9 cellular contexts compared by ENCODE assay signal in the genomic region with DNA sequence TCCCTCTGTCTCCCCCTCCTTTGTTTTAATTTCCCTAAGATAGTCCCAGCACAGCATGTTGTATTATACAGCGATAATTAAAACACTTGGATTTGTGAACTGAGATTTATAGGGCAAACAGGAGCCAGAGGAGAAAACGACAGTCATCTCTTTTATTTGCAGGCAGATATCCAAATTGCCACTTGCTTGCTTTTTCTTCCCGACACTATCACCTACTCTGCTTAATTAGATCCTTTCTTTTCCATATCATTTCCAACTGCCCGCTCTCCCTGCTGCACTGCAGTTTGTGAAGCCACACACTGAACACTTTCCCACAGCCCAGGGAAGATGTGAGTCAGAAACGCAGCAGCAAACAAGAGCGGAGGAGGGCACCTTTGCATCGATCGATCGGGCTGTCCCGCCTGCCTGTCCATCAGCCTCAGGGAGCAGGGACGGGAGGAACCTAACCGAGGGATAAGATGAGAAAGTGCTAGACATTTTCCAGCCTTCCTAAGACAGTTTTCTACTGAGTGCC. TPM values are rescaled to one million over a fixed set of nuclear protein-coding genes. Genes with fewer than 3 reads are reported as not detected.
DNase-seq lines count a peak whose midpoint lies in the region; ATAC-seq lines count a peak whose summit lies in the region.
"Had no signal": no experiment of that assay in that cellular context is flagged by ENCODE, and none has a peak within 500 bp of the region (broad histone marks: within the 10 kb centered on the region; RNA-seq: fewer than 3 reads in every experiment).

No MANE protein-coding gene starts in this region.

- no peak overlapping the region for H3K23ac ChIP-seq in mesenchymal stem cell (ENCODE audit: low read length in 2 of 2)

- ATAC-seq in GM21381 (IDR thresholded peaks at IDR 0.05; ENCODE audit: unreplicated experiment) (no peak), GM19455 (IDR thresholded peaks at IDR 0.05; ENCODE audit: unreplicated experiment) (no peak)

- H3K27me3 ChIP-seq in mesenchymal stem cell (ENCODE audit: control insufficient read depth in 1 of 2, insufficient read depth in 1 of 2, low read length in 2 of 2): no peaks in the 10 kb centered on the region

- H3K9me3 ChIP-seq in mesenchymal stem cell (ENCODE audit: control insufficient read depth, low read length): peaks cover 4% of the 10 kb centered on the region

- no peak overlapping the region for H2AK5ac ChIP-seq in mesenchymal stem cell (ENCODE audit: low read length, severe bottlenecking)

- DNase-seq in EL (peak; percentile 63), HuH-7 (ENCODE audit: low spot score) (peak; percentile 64), astrocyte of the hippocampus (ENCODE audit: low read depth, low spot score) (peak; percentile 83), mesenchymal stem cell (peak; percentile 91), T1000 (lab: John Stamatoyannopoulos, UW) (no peak), Kasumi-1 (lab: John Stamatoyannopoulos, UW) (no peak)
- DNase-seq: NCI-H446 had no signal

- peak overlapping the region; percentile 14 for H3K27ac ChIP-seq in mesenchymal stem cell (ENCODE audit: low read length, poor library complexity, severe bottlenecking)

- peaks cover 11% of the 10 kb centered on the region for H3K79me1 ChIP-seq in mesenchymal stem cell (replicated peaks; ENCODE audit: low read length, poor library complexity, severe bottlenecking)

- no peak overlapping the region for H2AFZ ChIP-seq in mesenchymal stem cell (ENCODE audit: low read depth, low read length)

- peak overlapping the region; percentile 33 to 56 for H2BK12ac ChIP-seq in mesenchymal stem cell (ENCODE audit: low read length in 2 of 2)

- H3K4me2 ChIP-seq in mesenchymal stem cell (ENCODE audit: low read length, poor library complexity, severe bottlenecking): no peak overlapping the region

- H3K4me3 ChIP-seq in mesenchymal stem cell (ENCODE audit: insufficient read depth in 1 of 2, low read depth in 1 of 2, low read length in 2 of 2): no peak overlapping the region

- H4K91ac ChIP-seq in mesenchymal stem cell (ENCODE audit: low read length): peak overlapping the region; percentile 48

- H2BK120ac ChIP-seq in mesenchymal stem cell (ENCODE audit: low read depth, low read length): peak overlapping the region; percentile 56

- H4K8ac ChIP-seq in mesenchymal stem cell (ENCODE audit: low read length): peak overlapping the region; percentile 47

- peaks cover 0 to 3% of the 10 kb centered on the region in 2 experiments for H3K36me3 ChIP-seq in mesenchymal stem cell (ENCODE audit: control insufficient read depth in 1 of 2, insufficient read depth in 2 of 2, low read depth in 1 of 2, low read length in 2 of 2)

- H2BK15ac ChIP-seq in mesenchymal stem cell (ENCODE audit: low read depth, poor library complexity, severe bottlenecking): no peak overlapping the region

- peak overlapping the region; percentile 69 to 94 for H3K4ac ChIP-seq in mesenchymal stem cell (ENCODE audit: low read depth in 1 of 2, low read length in 2 of 2)

- no peak overlapping the region for H2BK5ac ChIP-seq in mesenchymal stem cell (ENCODE audit: low read depth, low read length, poor library complexity, severe bottlenecking)

- peaks cover 14% of the 10 kb centered on the region for H3K4me1 ChIP-seq in mesenchymal stem cell (ENCODE audit: control insufficient read depth, insufficient read depth, low read depth, low read length)

- WGBS in mesenchymal stem cell: 7% methylated on average over 12 of the region's 12 CpGs

- H3K9ac ChIP-seq in mesenchymal stem cell (ENCODE audit: low read length): peak overlapping the region; percentile 16

- peak overlapping the region; percentile 34 to 94 for H3K18ac ChIP-seq in mesenchymal stem cell (ENCODE audit: low read depth in 1 of 2, low read length in 2 of 2)

- no peak overlapping the region for H3K14ac ChIP-seq in mesenchymal stem cell (ENCODE audit: low read length in 2 of 2)

RNA-seq across cellular contexts. Expression of a gene that starts 35.8 kb away (rescaled TPM):
- 98.3 TPM for polyA plus RNA-seq in mesenchymal stem cell (2013, experiment 1 of 2)
- polyA plus RNA-seq in mesenchymal stem cell (2013, experiment 2 of 2): 95.2 TPM

Comparison
In these comparisons a context has a peak if more than half of its experiments do, and no peak if none do; other contexts are left out.
1. DNase-seq: peak in EL (single experiment), HuH-7 (single experiment), astrocyte of the hippocampus (single experiment) and mesenchymal stem cell (single experiment); none in T1000 (single experiment) and Kasumi-1 (0 of 2).